12 cellular contexts compared by ENCODE assay signal in the genomic region with DNA sequence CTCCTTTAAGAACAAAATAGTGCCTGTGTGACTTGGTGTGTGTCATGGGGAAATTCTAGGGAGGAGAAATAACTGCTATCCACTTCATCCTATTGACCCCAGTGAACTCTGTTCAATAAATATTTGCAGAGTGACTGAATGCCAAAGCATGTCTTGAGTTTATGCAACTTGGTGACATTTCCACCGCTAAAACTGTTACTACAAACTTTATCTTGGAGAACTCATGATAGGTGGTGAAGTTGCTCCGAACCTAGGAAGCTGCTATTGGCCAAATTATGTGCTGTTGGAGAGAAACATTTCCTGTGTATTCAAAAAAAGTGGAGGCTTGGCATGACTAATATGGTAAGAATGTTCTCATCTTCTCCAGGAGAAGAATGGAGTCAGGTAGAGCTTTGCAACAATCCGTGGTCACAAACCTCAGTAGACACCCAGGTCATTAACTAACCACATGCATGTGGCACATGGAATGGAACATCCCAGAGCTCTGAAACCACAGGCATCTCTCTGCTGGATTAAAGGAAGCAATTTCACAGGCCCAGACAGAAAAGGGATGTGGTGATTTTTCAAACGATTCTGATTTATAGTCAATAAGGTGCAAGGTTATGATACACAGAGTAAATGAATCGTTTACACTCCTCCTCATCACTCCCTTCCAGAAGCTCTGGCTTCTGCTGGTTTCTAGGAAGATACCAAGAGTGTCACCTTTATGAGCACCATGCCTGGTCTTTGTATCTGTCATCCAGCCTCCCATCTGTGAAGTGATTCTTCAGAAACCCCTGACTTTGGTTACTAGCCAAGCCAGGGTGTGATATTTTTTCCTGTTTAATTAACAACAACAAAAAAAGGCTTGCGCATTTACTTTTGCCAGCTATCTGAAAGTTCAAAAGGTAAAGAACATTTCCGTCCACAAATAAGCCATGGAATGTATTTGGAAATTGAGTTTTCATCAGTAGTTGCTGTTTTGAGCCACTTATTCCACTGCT.
A peak's percentile ranks its signal among the peaks of the same experiment; 100 is the strongest.
DNase-seq lines count a peak whose midpoint lies in the region; ATAC-seq and TF ChIP-seq lines count a peak whose summit lies in the region.
"Had no signal": no experiment of that assay in that cellular context is flagged by ENCODE, and none has a peak within 500 bp of the region (broad histone marks: within the 10 kb centered on the region; RNA-seq: fewer than 3 reads in every experiment).

No MANE protein-coding gene starts in this region.

- no peaks in the 10 kb centered on the region for H3K27me3 ChIP-seq in mesenchymal stem cell (ENCODE audit: control insufficient read depth in 1 of 2, insufficient read depth in 1 of 2, low read length in 2 of 2)

- H3K23ac ChIP-seq in mesenchymal stem cell (ENCODE audit: low read length in 2 of 2) = no peak overlapping the region

- H4K91ac ChIP-seq in mesenchymal stem cell (ENCODE audit: low read length) = no peak overlapping the region

- H3K4me3 Mint-ChIP-seq in activated CD4-positive, alpha-beta memory T cell treated with anti-CD3 and anti-CD28 coated beads, Interleukin-2, amount 10 ng/mL, durations not matched to agents 7 days and 5 days = no peak overlapping the region
- no peak overlapping the region for H3K4me3 Mint-ChIP-seq in T-helper 2 cell treated with Interferon-gamma antibody and Interleukin-4, amounts not matched to agents 5 μg/mL and 100 μg/mL, for 36 hours
- H3K4me3 Mint-ChIP-seq: activated naive CD8-positive, alpha-beta T cell; CD4-positive, alpha-beta T cell had no signal

- H4K8ac ChIP-seq in mesenchymal stem cell (ENCODE audit: low read length) = no peak overlapping the region

- H2AFZ ChIP-seq in mesenchymal stem cell (ENCODE audit: low read depth, low read length) = no peak overlapping the region

- H3K4ac ChIP-seq in mesenchymal stem cell (ENCODE audit: low read depth in 1 of 2, low read length in 2 of 2) = no peak overlapping the region

- H3K14ac ChIP-seq in mesenchymal stem cell (ENCODE audit: low read length in 2 of 2) = no peak overlapping the region

- TF ChIP-seq CTCF in choroid plexus epithelial cell (conservative IDR thresholded peaks at IDR 0.05; ENCODE audit: low read depth, low read length) (no peak), omental fat pad (IDR thresholded peaks at IDR 0.05) (no peak)

- H3K9me3 ChIP-seq in mesenchymal stem cell (ENCODE audit: control insufficient read depth, low read length) = no peaks in the 10 kb centered on the region

- WGBS in mesenchymal stem cell = 0% methylated on average over 6 of the region's 7 CpGs

- DNase-seq in AG08396 (ENCODE audit: low spot score) = peak; percentile 68
- peak; percentile 99 for DNase-seq in LHCN-M2 (ENCODE audit: low read depth)
- DNase-seq in choroid plexus epithelial cell (ENCODE audit: low read depth) = peak; percentile 100
- peak; percentile 96 for DNase-seq in mesenchymal stem cell
- DNase-seq in activated CD4-positive, alpha-beta memory T cell treated with anti-CD3 and anti-CD28 coated beads, Interleukin-2, amount 10 ng/mL, durations not matched to agents 7 days and 5 days = no peak
- DNase-seq in occipital lobe (lab: John Stamatoyannopoulos, UW) = no peak
- no peak for DNase-seq in omental fat pad (ENCODE audit: low spot score)
- no peak for DNase-seq in T-helper 2 cell treated with Interferon-gamma antibody and Interleukin-4, amounts not matched to agents 5 μg/mL and 100 μg/mL, for 36 hours (ENCODE audit: low spot score)
- DNase-seq: activated CD4-positive, alpha-beta T cell treated with anti-CD3 and anti-CD28 coated beads for 1 hour; CD4-positive, alpha-beta T cell; NCI-H526 had no signal

- no peaks in the 10 kb centered on the region for H3K79me1 ChIP-seq in mesenchymal stem cell (replicated peaks; ENCODE audit: low read length, poor library complexity, severe bottlenecking)

- no peaks in the 10 kb centered on the region for H3K27me3 Mint-ChIP-seq in activated CD4-positive, alpha-beta memory T cell treated with anti-CD3 and anti-CD28 coated beads, Interleukin-2, amount 10 ng/mL, durations not matched to agents 7 days and 5 days
- H3K27me3 Mint-ChIP-seq in T-helper 2 cell treated with Interferon-gamma antibody and Interleukin-4, amounts not matched to agents 5 μg/mL and 100 μg/mL, for 36 hours (ENCODE audit: low read depth) = no peaks in the 10 kb centered on the region
- H3K27me3 Mint-ChIP-seq: CD4-positive, alpha-beta T cell had no signal

- H3K9me3 Mint-ChIP-seq in activated CD4-positive, alpha-beta memory T cell treated with anti-CD3 and anti-CD28 coated beads, Interleukin-2, amount 10 ng/mL, durations not matched to agents 7 days and 5 days = peaks cover 5% of the 10 kb centered on the region
- no peaks in the 10 kb centered on the region for H3K9me3 Mint-ChIP-seq in T-helper 2 cell treated with Interferon-gamma antibody and Interleukin-4, amounts not matched to agents 5 μg/mL and 100 μg/mL, for 36 hours

- peak overlapping the region; percentile 98 for H3K27ac ChIP-seq in mesenchymal stem cell (ENCODE audit: low read length, poor library complexity, severe bottlenecking)

- no peak overlapping the region for H2BK15ac ChIP-seq in mesenchymal stem cell (ENCODE audit: low read depth, poor library complexity, severe bottlenecking)

- no peak overlapping the region for H3K27ac Mint-ChIP-seq in activated CD4-positive, alpha-beta memory T cell treated with anti-CD3 and anti-CD28 coated beads, Interleukin-2, amount 10 ng/mL, durations not matched to agents 7 days and 5 days
- no peak overlapping the region for H3K27ac Mint-ChIP-seq in T-helper 2 cell treated with Interferon-gamma antibody and Interleukin-4, amounts not matched to agents 5 μg/mL and 100 μg/mL, for 36 hours
- H3K27ac Mint-ChIP-seq: activated naive CD8-positive, alpha-beta T cell; CD4-positive, alpha-beta T cell had no signal

- CTCF ChIA-PET in activated CD4-positive, alpha-beta memory T cell treated with anti-CD3 and anti-CD28 coated beads, Interleukin-2, amount 10 ng/mL, durations not matched to agents 7 days and 5 days (lab: Charles Lee) = no interaction called here

- H3K4me3 ChIP-seq in choroid plexus epithelial cell (ENCODE audit: low read depth, low read length) = no peak overlapping the region
- no peak overlapping the region for H3K4me3 ChIP-seq in mesenchymal stem cell (ENCODE audit: insufficient read depth in 1 of 2, low read depth in 1 of 2, low read length in 2 of 2)

- H2BK12ac ChIP-seq in mesenchymal stem cell (ENCODE audit: low read length in 2 of 2) = no peak overlapping the region

- no peak overlapping the region for H3K18ac ChIP-seq in mesenchymal stem cell (ENCODE audit: low read depth in 1 of 2, low read length in 2 of 2)

- peaks cover 1% of the 10 kb centered on the region for H3K4me1 ChIP-seq in mesenchymal stem cell (ENCODE audit: control insufficient read depth, insufficient read depth, low read depth, low read length)

- no peak overlapping the region for H3K4me2 ChIP-seq in mesenchymal stem cell (ENCODE audit: low read length, poor library complexity, severe bottlenecking)

- H2AK5ac ChIP-seq in mesenchymal stem cell (ENCODE audit: low read length, severe bottlenecking) = peak overlapping the region; percentile 99

- no peak overlapping the region for H3K9ac ChIP-seq in mesenchymal stem cell (ENCODE audit: low read length)

- no peak overlapping the region for H2BK120ac ChIP-seq in mesenchymal stem cell (ENCODE audit: low read depth, low read length)

- no peak for ATAC-seq in omental fat pad (ENCODE audit: low FRiP score)

- H2BK5ac ChIP-seq in mesenchymal stem cell (ENCODE audit: low read depth, low read length, poor library complexity, severe bottlenecking) = peak overlapping the region; percentile 79

- no peaks in the 10 kb centered on the region for H3K4me1 Mint-ChIP-seq in activated CD4-positive, alpha-beta memory T cell treated with anti-CD3 and anti-CD28 coated beads, Interleukin-2, amount 10 ng/mL, durations not matched to agents 7 days and 5 days
- no peaks in the 10 kb centered on the region for H3K4me1 Mint-ChIP-seq in T-helper 2 cell treated with Interferon-gamma antibody and Interleukin-4, amounts not matched to agents 5 μg/mL and 100 μg/mL, for 36 hours (ENCODE audit: low read depth)

- H3K36me3 Mint-ChIP-seq in activated CD4-positive, alpha-beta memory T cell treated with anti-CD3 and anti-CD28 coated beads, Interleukin-2, amount 10 ng/mL, durations not matched to agents 7 days and 5 days (ENCODE audit: low read depth) = no peaks in the 10 kb centered on the region
- no peaks in the 10 kb centered on the region for H3K36me3 Mint-ChIP-seq in T-helper 2 cell treated with Interferon-gamma antibody and Interleukin-4, amounts not matched to agents 5 μg/mL and 100 μg/mL, for 36 hours (ENCODE audit: low read depth)
- H3K36me3 Mint-ChIP-seq: activated naive CD8-positive, alpha-beta T cell had no signal

- POLR2A ChIA-PET in activated CD4-positive, alpha-beta memory T cell treated with anti-CD3 and anti-CD28 coated beads, Interleukin-2, amount 10 ng/mL, durations not matched to agents 7 days and 5 days (lab: Charles Lee) = no interaction called here

- H3K36me3 ChIP-seq in mesenchymal stem cell (ENCODE audit: control insufficient read depth in 1 of 2, insufficient read depth in 2 of 2, low read depth in 1 of 2, low read length in 2 of 2) = no peaks in the 10 kb centered on the region

Comparison
In these comparisons a context has a peak if more than half of its experiments do, and no peak if none do; other contexts are left out.
1. DNase-seq: peak in AG08396 (single experiment), LHCN-M2 (single experiment), choroid plexus epithelial cell (single experiment) and mesenchymal stem cell (single experiment); none in activated CD4-positive, alpha-beta memory T cell treated with anti-CD3 and anti-CD28 coated beads, Interleukin-2, amount 10 ng/mL, durations not matched to agents 7 days and 5 days (single experiment), occipital lobe (single experiment), omental fat pad (single experiment) and T-helper 2 cell treated with Interferon-gamma antibody and Interleukin-4, amounts not matched to agents 5 μg/mL and 100 μg/mL, for 36 hours (single experiment).